In the genomic region with DNA sequence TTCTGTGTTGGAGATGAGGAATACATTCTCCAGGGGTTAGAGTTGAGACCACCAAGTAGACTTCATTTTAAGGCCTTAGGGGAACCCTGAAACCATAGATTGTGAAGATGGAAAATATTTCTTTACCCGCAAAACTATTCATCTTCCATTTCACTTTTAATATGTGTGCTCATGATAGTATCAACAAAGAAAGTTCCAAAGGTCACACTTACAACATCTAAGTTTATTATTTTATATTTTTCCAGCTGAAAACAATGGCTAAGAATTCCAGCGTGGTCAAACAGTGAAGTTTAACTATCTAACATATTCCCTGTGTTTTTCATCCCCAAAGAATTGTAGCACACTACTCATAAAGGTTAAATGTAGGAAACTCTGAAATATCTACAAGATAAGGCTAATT, we compare ENCODE assay signal across 1 cellular context.
TF ChIP-seq lines count a peak whose summit lies in the region.

No MANE protein-coding gene starts in this region.

TF ChIP-seq in endothelial cell of umbilical vein, 7 proteins besides CTCF, POLR2A, EP300 and RAD21:
- TF ChIP-seq EZH2 (IDR thresholded peaks at IDR 0.05; ENCODE audit: borderline replicate concordance, low read depth, low read length, severe bottlenecking), result no peak
- TF ChIP-seq FOS (IDR thresholded peaks at IDR 0.05; ENCODE audit: borderline replicate concordance, insufficient read depth, low read length), result no peak
- TF ChIP-seq GATA2 (IDR thresholded peaks at IDR 0.05; ENCODE audit: insufficient read depth, insufficient read length, low read depth, low read length), result peak; percentile 6
- TF ChIP-seq, protein P1, sequence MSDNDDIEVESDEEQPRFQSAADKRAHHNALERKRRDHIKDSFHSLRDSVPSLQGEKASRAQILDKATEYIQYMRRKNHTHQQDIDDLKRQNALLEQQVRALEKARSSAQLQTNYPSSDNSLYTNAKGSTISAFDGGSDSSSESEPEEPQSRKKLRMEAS (IDR thresholded peaks at IDR 0.05; ENCODE audit: insufficient read depth, insufficient read length), result no peak
- no peak for TF ChIP-seq POLR2AphosphoS5 (IDR thresholded peaks at IDR 0.05; ENCODE audit: insufficient read depth, low read depth, low read length)
- no peak for TF ChIP-seq JUN (IDR thresholded peaks at IDR 0.05; ENCODE audit: borderline replicate concordance, insufficient read depth, insufficient read length, low read depth)
- no peak for TF ChIP-seq MYC (IDR thresholded peaks at IDR 0.05; ENCODE audit: low read depth, low read length)
TF ChIP-seq in endothelial cell of umbilical vein: peak in this region for 1.
